Comparison of ENCODE assay signal across 3 cellular contexts in the genomic region with DNA sequence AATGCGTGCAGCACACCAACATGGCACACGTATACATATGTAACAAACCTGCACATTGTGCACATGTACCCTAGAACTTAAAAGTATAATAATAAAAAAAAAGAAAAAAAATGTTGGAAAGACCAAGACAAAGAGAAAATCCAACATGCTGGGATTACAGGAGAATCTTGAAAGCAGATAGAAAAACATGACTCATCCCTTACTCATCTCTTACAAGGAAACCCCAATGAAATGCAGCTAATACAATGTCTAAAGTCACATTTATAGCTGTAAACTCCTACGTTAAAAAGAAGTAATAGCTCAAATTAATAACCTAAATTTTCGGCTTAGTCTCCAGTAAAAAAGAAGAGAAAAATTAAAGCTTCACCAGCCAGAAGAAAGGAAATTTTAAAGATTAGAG.
TF ChIP-seq lines count a peak whose summit lies in the region.

No MANE protein-coding gene starts in this region.

TF ChIP-seq in SK-N-SH, 30 proteins besides CTCF, POLR2A, EP300 and RAD21 (continues in another document):
- TF ChIP-seq JUND (IDR thresholded peaks at IDR 0.05) (peak; percentile 55), NFIC (IDR thresholded peaks at IDR 0.05; ENCODE audit: borderline replicate concordance) (no peak), FOSL2 (IDR thresholded peaks at IDR 0.05; ENCODE audit: borderline replicate concordance, low read depth) (peak; percentile 71; the same call in 1 of the 2 replicates), FOXM1 (IDR thresholded peaks at IDR 0.05; ENCODE audit: low read depth) (no peak), MEF2A (IDR thresholded peaks at IDR 0.05; ENCODE audit: borderline replicate concordance, low read depth) (no peak), FOXJ3 (CRISPR knock-in tag; IDR thresholded peaks at IDR 0.05) (no peak), CHD2 (IDR thresholded peaks at IDR 0.05; ENCODE audit: low read length, partially characterized antibody) (no peak), ELF1 (IDR thresholded peaks at IDR 0.05) (no peak), POLR2AphosphoS5 (IDR thresholded peaks at IDR 0.05; ENCODE audit: low read depth, low read length) (no peak), TCF12 (IDR thresholded peaks at IDR 0.05) (no peak)
- TF ChIP-seq, protein P1, sequence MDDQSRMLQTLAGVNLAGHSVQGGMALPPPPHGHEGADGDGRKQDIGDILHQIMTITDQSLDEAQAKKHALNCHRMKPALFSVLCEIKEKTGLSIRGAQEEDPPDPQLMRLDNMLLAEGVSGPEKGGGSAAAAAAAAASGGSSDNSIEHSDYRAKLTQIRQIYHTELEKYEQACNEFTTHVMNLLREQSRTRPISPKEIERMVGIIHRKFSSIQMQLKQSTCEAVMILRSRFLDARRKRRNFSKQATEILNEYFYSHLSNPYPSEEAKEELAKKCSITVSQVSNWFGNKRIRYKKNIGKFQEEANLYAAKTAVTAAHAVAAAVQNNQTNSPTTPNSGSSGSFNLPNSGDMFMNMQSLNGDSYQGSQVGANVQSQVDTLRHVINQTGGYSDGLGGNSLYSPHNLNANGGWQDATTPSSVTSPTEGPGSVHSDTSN (IDR thresholded peaks at IDR 0.05): no peak
- TF ChIP-seq, protein P2, sequence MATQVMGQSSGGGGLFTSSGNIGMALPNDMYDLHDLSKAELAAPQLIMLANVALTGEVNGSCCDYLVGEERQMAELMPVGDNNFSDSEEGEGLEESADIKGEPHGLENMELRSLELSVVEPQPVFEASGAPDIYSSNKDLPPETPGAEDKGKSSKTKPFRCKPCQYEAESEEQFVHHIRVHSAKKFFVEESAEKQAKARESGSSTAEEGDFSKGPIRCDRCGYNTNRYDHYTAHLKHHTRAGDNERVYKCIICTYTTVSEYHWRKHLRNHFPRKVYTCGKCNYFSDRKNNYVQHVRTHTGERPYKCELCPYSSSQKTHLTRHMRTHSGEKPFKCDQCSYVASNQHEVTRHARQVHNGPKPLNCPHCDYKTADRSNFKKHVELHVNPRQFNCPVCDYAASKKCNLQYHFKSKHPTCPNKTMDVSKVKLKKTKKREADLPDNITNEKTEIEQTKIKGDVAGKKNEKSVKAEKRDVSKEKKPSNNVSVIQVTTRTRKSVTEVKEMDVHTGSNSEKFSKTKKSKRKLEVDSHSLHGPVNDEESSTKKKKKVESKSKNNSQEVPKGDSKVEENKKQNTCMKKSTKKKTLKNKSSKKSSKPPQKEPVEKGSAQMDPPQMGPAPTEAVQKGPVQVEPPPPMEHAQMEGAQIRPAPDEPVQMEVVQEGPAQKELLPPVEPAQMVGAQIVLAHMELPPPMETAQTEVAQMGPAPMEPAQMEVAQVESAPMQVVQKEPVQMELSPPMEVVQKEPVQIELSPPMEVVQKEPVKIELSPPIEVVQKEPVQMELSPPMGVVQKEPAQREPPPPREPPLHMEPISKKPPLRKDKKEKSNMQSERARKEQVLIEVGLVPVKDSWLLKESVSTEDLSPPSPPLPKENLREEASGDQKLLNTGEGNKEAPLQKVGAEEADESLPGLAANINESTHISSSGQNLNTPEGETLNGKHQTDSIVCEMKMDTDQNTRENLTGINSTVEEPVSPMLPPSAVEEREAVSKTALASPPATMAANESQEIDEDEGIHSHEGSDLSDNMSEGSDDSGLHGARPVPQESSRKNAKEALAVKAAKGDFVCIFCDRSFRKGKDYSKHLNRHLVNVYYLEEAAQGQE (IDR thresholded peaks at IDR 0.05; ENCODE audit: low read depth, low read length): no peak
- TF ChIP-seq, protein P3, sequence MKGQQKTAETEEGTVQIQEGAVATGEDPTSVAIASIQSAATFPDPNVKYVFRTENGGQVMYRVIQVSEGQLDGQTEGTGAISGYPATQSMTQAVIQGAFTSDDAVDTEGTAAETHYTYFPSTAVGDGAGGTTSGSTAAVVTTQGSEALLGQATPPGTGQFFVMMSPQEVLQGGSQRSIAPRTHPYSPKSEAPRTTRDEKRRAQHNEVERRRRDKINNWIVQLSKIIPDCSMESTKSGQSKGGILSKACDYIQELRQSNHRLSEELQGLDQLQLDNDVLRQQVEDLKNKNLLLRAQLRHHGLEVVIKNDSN (IDR thresholded peaks at IDR 0.05; ENCODE audit: borderline replicate concordance, low read depth): no peak

TF ChIP-seq in SK-N-SH treated with all-trans-retinoic acid at 6 μM for 48 hours, 23 proteins besides CTCF, POLR2A, EP300 and RAD21:
- TF ChIP-seq BACH2 (CRISPR knock-in tag; IDR thresholded peaks at IDR 0.05; ENCODE audit: borderline replicate concordance) (no peak), SNAI2 (CRISPR knock-in tag; IDR thresholded peaks at IDR 0.05) (no peak), ZFP3 (CRISPR knock-in tag; IDR thresholded peaks at IDR 0.05) (no peak), CSDC2 (CRISPR knock-in tag; IDR thresholded peaks at IDR 0.05) (no peak), ZFP30 (CRISPR knock-in tag; IDR thresholded peaks at IDR 0.05) (no peak), TCF4 (CRISPR knock-in tag; IDR thresholded peaks at IDR 0.05; ENCODE audit: borderline replicate concordance) (no peak), OSR1 (CRISPR knock-in tag; IDR thresholded peaks at IDR 0.05) (no peak), PPARA (CRISPR knock-in tag; IDR thresholded peaks at IDR 0.05; ENCODE audit: borderline replicate concordance) (no peak), ZNF8 (CRISPR knock-in tag; IDR thresholded peaks at IDR 0.05) (no peak)
- TF ChIP-seq, protein P4, sequence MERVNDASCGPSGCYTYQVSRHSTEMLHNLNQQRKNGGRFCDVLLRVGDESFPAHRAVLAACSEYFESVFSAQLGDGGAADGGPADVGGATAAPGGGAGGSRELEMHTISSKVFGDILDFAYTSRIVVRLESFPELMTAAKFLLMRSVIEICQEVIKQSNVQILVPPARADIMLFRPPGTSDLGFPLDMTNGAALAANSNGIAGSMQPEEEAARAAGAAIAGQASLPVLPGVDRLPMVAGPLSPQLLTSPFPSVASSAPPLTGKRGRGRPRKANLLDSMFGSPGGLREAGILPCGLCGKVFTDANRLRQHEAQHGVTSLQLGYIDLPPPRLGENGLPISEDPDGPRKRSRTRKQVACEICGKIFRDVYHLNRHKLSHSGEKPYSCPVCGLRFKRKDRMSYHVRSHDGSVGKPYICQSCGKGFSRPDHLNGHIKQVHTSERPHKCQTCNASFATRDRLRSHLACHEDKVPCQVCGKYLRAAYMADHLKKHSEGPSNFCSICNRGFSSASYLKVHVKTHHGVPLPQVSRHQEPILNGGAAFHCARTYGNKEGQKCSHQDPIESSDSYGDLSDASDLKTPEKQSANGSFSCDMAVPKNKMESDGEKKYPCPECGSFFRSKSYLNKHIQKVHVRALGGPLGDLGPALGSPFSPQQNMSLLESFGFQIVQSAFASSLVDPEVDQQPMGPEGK (CRISPR knock-in tag; IDR thresholded peaks at IDR 0.05; ENCODE audit: borderline replicate concordance): no peak

TF ChIP-seq in HCT116, 20 proteins besides CTCF, POLR2A, EP300 and RAD21:
- TF ChIP-seq SP1 (IDR thresholded peaks at IDR 0.05; ENCODE audit: low read depth) (no peak), ZNF274 (IDR thresholded peaks at IDR 0.05; ENCODE audit: low read depth, low read length) (no peak), JUND (IDR thresholded peaks at IDR 0.05) (0 out of 2 replicates have a peak, but pooled peaks have one; percentile 15), FOSL1 (IDR thresholded peaks at IDR 0.05; ENCODE audit: low read depth) (peak; percentile 64)
- TF ChIP-seq, protein P5, sequence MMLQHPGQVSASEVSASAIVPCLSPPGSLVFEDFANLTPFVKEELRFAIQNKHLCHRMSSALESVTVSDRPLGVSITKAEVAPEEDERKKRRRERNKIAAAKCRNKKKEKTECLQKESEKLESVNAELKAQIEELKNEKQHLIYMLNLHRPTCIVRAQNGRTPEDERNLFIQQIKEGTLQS (IDR thresholded peaks at IDR 0.05): no peak
